Comparison of ENCODE assay signal across 12 cellular contexts in genomic region chr14:105748204-105748578, GRCh38.
DNase-seq lines count a peak whose midpoint lies in the region; ATAC-seq and TF ChIP-seq lines count a peak whose summit lies in the region.
"Had no signal": no experiment of that assay in that cellular context is flagged by ENCODE, and none has a peak within 500 bp of the region (broad histone marks: within the 10 kb centered on the region; RNA-seq: fewer than 3 reads in every experiment).

No MANE protein-coding gene starts in this region.

- no peak overlapping the region for H3K18ac ChIP-seq in neuronal stem cell (ENCODE audit: low read length)

- ATAC-seq in HG02610 (IDR thresholded peaks at IDR 0.05; ENCODE audit: unreplicated experiment): peak; percentile 44
- ATAC-seq in RWPE2 (ENCODE audit: low read depth): peak; percentile 87
- no peak for ATAC-seq in HG03439 (IDR thresholded peaks at IDR 0.05; ENCODE audit: unreplicated experiment)
- ATAC-seq: left lobe of liver had no signal

- H2AFZ ChIP-seq in neuronal stem cell (ENCODE audit: low read length): no peak overlapping the region

- H2AK5ac ChIP-seq in neuronal stem cell (ENCODE audit: low read depth, low read length): no peak overlapping the region

- H2BK12ac ChIP-seq in neuronal stem cell (ENCODE audit: low read length): no peak overlapping the region

- H3K4me3 Mint-ChIP-seq in immature natural killer cell: no peak overlapping the region
- H3K4me3 Mint-ChIP-seq in activated CD4-positive, alpha-beta T cell treated with anti-CD3 and anti-CD28 coated beads, Interleukin-2, amount 10 ng/mL, durations not matched to agents 24 days and 14 days: no peak overlapping the region

- no peak overlapping the region for H4K91ac ChIP-seq in neuronal stem cell (ENCODE audit: low read depth, low read length, poor library complexity)

- no peak for TF ChIP-seq CTCF in RWPE2 (IDR thresholded peaks at IDR 0.05; ENCODE audit: poor library complexity, severe bottlenecking)

- H3K4me1 ChIP-seq in RWPE2 (ENCODE audit: insufficient read depth, poor library complexity, severe bottlenecking): no peaks in the 10 kb centered on the region
- no peaks in the 10 kb centered on the region for H3K4me1 ChIP-seq in neuronal stem cell (ENCODE audit: control insufficient read depth in 2 of 2, insufficient read depth in 1 of 2, low read depth in 1 of 2, low read length in 2 of 2)
- H3K4me1 ChIP-seq: tibial artery had no signal

- H3K9me3 Mint-ChIP-seq in immature natural killer cell: no peaks in the 10 kb centered on the region
- no peaks in the 10 kb centered on the region for H3K9me3 Mint-ChIP-seq in activated CD4-positive, alpha-beta T cell treated with anti-CD3 and anti-CD28 coated beads, Interleukin-2, amount 10 ng/mL, durations not matched to agents 24 days and 14 days

- peaks cover 0 to 2% (median 0%) of the 10 kb centered on the region in 3 donors for H3K27me3 Mint-ChIP-seq in immature natural killer cell (ENCODE audit: low read depth in 3 of 3)
- H3K27me3 Mint-ChIP-seq in activated CD4-positive, alpha-beta T cell treated with anti-CD3 and anti-CD28 coated beads, Interleukin-2, amount 10 ng/mL, durations not matched to agents 24 days and 14 days: no peaks in the 10 kb centered on the region

- intact Hi-C loops in activated CD4-positive, alpha-beta T cell treated with anti-CD3 and anti-CD28 coated beads, Interleukin-2, amount 10 ng/mL, durations not matched to agents 24 days and 14 days (cut with micrococcal nuclease): no loop called here

- H4K8ac ChIP-seq in neuronal stem cell (ENCODE audit: low read depth, low read length): no peak overlapping the region

- no peak overlapping the region for H3K27ac ChIP-seq in RWPE2 (ENCODE audit: poor library complexity, severe bottlenecking)
- no peak overlapping the region for H3K27ac ChIP-seq in neuronal stem cell (replicated peaks; ENCODE audit: low read length)
- H3K27ac ChIP-seq: tibial artery had no signal

- H3K9me3 ChIP-seq in RWPE2 (ENCODE audit: severe bottlenecking) (no peaks in the 10 kb centered on the region), neuronal stem cell (replicated peaks in 1 of 2; ENCODE audit: control insufficient read depth in 2 of 2, insufficient read depth in 1 of 2, low read depth in 1 of 2, low read length in 2 of 2) (peaks cover 0 to 12% of the 10 kb centered on the region in 2 donors)
- H3K9me3 ChIP-seq: tibial artery had no signal

- no peaks in the 10 kb centered on the region for H3K27me3 ChIP-seq in RWPE2 (ENCODE audit: insufficient read depth, poor library complexity, severe bottlenecking)
- no peaks in the 10 kb centered on the region for H3K27me3 ChIP-seq in neuronal stem cell (ENCODE audit: control insufficient read depth in 3 of 3, insufficient read depth in 3 of 3, low read depth in 1 of 3, low read length in 3 of 3)
- H3K27me3 ChIP-seq: tibial artery had no signal

- H2BK5ac ChIP-seq in neuronal stem cell (ENCODE audit: low read length): no peak overlapping the region

- H3K4me1 Mint-ChIP-seq in immature natural killer cell: no peaks in the 10 kb centered on the region
- peaks cover 1% of the 10 kb centered on the region for H3K4me1 Mint-ChIP-seq in activated CD4-positive, alpha-beta T cell treated with anti-CD3 and anti-CD28 coated beads, Interleukin-2, amount 10 ng/mL, durations not matched to agents 24 days and 14 days

- WGBS in neuronal stem cell (ENCODE audit: extremely low coverage in 2 of 2, insufficient read length in 2 of 2, insufficient replicate concordance in 1 of 2), 2 donors: no CpG with 5 or more reads among the region's 5 CpGs

- H3K36me3 ChIP-seq in RWPE2 (ENCODE audit: low read depth) (no peaks in the 10 kb centered on the region), neuronal stem cell (replicated peaks in 1 of 2; ENCODE audit: control insufficient read depth in 2 of 2, insufficient read depth in 2 of 2, low read length in 2 of 2) (no peaks in the 10 kb centered on the region)
- H3K36me3 ChIP-seq: tibial artery had no signal

- no peak overlapping the region for H3K27ac Mint-ChIP-seq in immature natural killer cell
- H3K27ac Mint-ChIP-seq in activated CD4-positive, alpha-beta T cell treated with anti-CD3 and anti-CD28 coated beads, Interleukin-2, amount 10 ng/mL, durations not matched to agents 24 days and 14 days: no peak overlapping the region

- H3K4me3 ChIP-seq in RWPE2 (ENCODE audit: severe bottlenecking) (no peak overlapping the region), neuronal stem cell (ENCODE audit: low read length in 2 of 2) (peak overlapping the region in 1 of 2 donors; percentile 69)
- H3K4me3 ChIP-seq: tibial artery had no signal

- H3K79me1 ChIP-seq in neuronal stem cell (ENCODE audit: low read depth, low read length): no peaks in the 10 kb centered on the region

- H2BK120ac ChIP-seq in neuronal stem cell (ENCODE audit: low read depth, low read length): no peak overlapping the region

- H3K14ac ChIP-seq in neuronal stem cell (ENCODE audit: low read length): peak overlapping the region; percentile 38

- H3K23ac ChIP-seq in neuronal stem cell (ENCODE audit: low read depth, low read length, poor library complexity): no peak overlapping the region

- H3K4me2 ChIP-seq in neuronal stem cell (ENCODE audit: insufficient read depth, low read length, poor library complexity, severe bottlenecking): no peak overlapping the region

- no peak overlapping the region for H3K9ac ChIP-seq in neuronal stem cell (ENCODE audit: low read depth, low read length, poor library complexity)

- H2BK15ac ChIP-seq in neuronal stem cell (ENCODE audit: low read length): no peak overlapping the region

- H3K4ac ChIP-seq in neuronal stem cell (ENCODE audit: low read length): no peak overlapping the region

- DNase-seq in DMS79 treated with DMSO at 0.1 percent for 48 hours (lab: John Stamatoyannopoulos, UW): peak; percentile 97
- DNase-seq in RWPE2 (ENCODE audit: low spot score): peak; percentile 66
- DNase-seq in neuronal stem cell (ENCODE audit: low spot score): no peak
- DNase-seq in immature natural killer cell: no peak
- no peak for DNase-seq in activated CD4-positive, alpha-beta T cell treated with anti-CD3 and anti-CD28 coated beads, Interleukin-2, amount 10 ng/mL, durations not matched to agents 24 days and 14 days
- DNase-seq: activated T-cell treated with anti-CD3 and anti-CD28 coated beads for 4 hours, IMR-90, NCI-H524 treated with DMSO at 0.1 percent for 48 hours had no signal

- no peaks in the 10 kb centered on the region for H3K36me3 Mint-ChIP-seq in immature natural killer cell
- no peaks in the 10 kb centered on the region for H3K36me3 Mint-ChIP-seq in activated CD4-positive, alpha-beta T cell treated with anti-CD3 and anti-CD28 coated beads, Interleukin-2, amount 10 ng/mL, durations not matched to agents 24 days and 14 days (ENCODE audit: low read depth)

Comparison
In these comparisons a context has a peak if more than half of its experiments do, and no peak if none do; other contexts are left out.
1. DNase-seq: peak in DMS79 treated with DMSO at 0.1 percent for 48 hours (single experiment) and RWPE2 (single experiment); none in neuronal stem cell (single experiment), immature natural killer cell (0 of 3) and activated CD4-positive, alpha-beta T cell treated with anti-CD3 and anti-CD28 coated beads, Interleukin-2, amount 10 ng/mL, durations not matched to agents 24 days and 14 days (single experiment).